In the genomic region with DNA sequence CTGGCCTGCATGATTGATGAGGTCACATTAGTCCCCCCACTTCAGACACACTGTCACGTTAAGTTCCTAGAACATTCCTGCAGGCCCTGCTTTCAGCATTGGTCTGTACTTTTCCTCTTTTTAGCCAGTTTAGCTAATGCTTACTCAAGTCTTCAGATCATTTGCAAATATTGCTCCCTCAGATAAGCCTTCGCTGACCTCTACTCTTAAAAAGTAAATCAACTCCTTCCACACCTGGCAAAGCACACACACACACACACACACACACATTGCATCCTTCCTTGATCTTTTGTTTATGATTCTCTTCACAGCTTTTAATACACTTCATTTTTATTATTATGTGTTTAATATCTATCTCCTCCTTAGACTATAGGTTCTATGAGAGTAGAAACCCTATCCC, we compare ENCODE assay signal across 7 cellular contexts.
"Had no signal": no experiment of that assay in that cellular context is flagged by ENCODE, and none has a peak within 500 bp of the region (broad histone marks: within the 10 kb centered on the region; RNA-seq: fewer than 3 reads in every experiment).

No MANE protein-coding gene starts in this region.

- FAIRE-seq: H1, H54, HTR-8/SVneo had no signal

- H3K4me3 ChIP-seq: GM23338 had no signal

- ATAC-seq: GM23338 had no signal

- DNase-seq: H9, HCEC 1CT, IMR-90 had no signal
